25 cellular contexts compared by ENCODE assay signal in genomic region chr10:43728425-43728824, GRCh38.
"Had no signal": no experiment of that assay in that cellular context is flagged by ENCODE, and none has a peak within 500 bp of the region (broad histone marks: within the 10 kb centered on the region; RNA-seq: fewer than 3 reads in every experiment).

No MANE protein-coding gene starts in this region.

- H3K36me3 Mint-ChIP-seq: stimulated activated effector memory CD8-positive, alpha-beta T cell treated with anti-CD3 and anti-CD28 coated beads, Interleukin-12 subunit alpha, Interleukin-12 subunit beta, amount 100 ng/mL, for 72 hours; type B pancreatic cell had no signal

- FAIRE-seq: endothelial cell of umbilical vein, frontal cortex, keratinocyte had no signal

- H3K27ac ChIP-seq: colonic mucosa, esophagus squamous epithelium, lower lobe of right lung, prostate gland, right atrium auricular region, stomach, tibial artery had no signal

- DNase-seq: colonic mucosa; effector CD8-positive, alpha-beta T cell; esophagus squamous epithelium; hypothalamus; immature natural killer cell; left ventricle myocardium superior; lower lobe of right lung; naive thymus-derived CD8-positive, alpha-beta T cell; nephron progenitor cell; nucleus accumbens; stimulated activated CD4-positive, alpha-beta T cell treated with anti-CD3 and anti-CD28 coated beads, Interleukin-2, amount 100 ng/mL, for 24 hours; stimulated activated CD4-positive, alpha-beta T cell treated with anti-CD3 and anti-CD28 coated beads, Interleukin-4, amount 100 ng/mL, for 24 hours; stimulated activated naive CD4-positive, alpha-beta T cell treated with Interleukin-2 at 50 U/mL for 16 hours; stomach; tibial artery had no signal

- H3K4me2 ChIP-seq: smooth muscle cell had no signal

- H3K4me3 ChIP-seq: colonic mucosa, esophagus squamous epithelium, lower lobe of right lung, prostate gland, right atrium auricular region, smooth muscle cell, stomach, tibial artery had no signal

- ATAC-seq: left ventricle myocardium superior; lower lobe of right lung; naive thymus-derived CD8-positive, alpha-beta T cell; sciatic nerve; stimulated activated effector memory CD8-positive, alpha-beta T cell treated with anti-CD3 and anti-CD28 coated beads, Interleukin-12 subunit alpha, Interleukin-12 subunit beta, amount 100 ng/mL, for 72 hours had no signal

- H3K27ac Mint-ChIP-seq: dendritic cell treated with granulocyte-macrophage colony-stimulating factor and Interleukin-4, amounts not matched to agents 40 ng/mL and 50 ng/mL, for 4 days; naive thymus-derived CD8-positive, alpha-beta T cell; nephron progenitor cell; stimulated activated effector memory CD8-positive, alpha-beta T cell treated with anti-CD3 and anti-CD28 coated beads, Interleukin-12 subunit alpha, Interleukin-12 subunit beta, amount 100 ng/mL, for 72 hours; type B pancreatic cell had no signal

- H3K4me1 ChIP-seq: colonic mucosa, esophagus squamous epithelium, lower lobe of right lung, prostate gland, right atrium auricular region, stomach, tibial artery had no signal

- H3K4me3 Mint-ChIP-seq: dendritic cell treated with granulocyte-macrophage colony-stimulating factor and Interleukin-4, amounts not matched to agents 40 ng/mL and 50 ng/mL, for 4 days; immature natural killer cell; naive thymus-derived CD8-positive, alpha-beta T cell; nephron progenitor cell; stimulated activated effector memory CD8-positive, alpha-beta T cell treated with anti-CD3 and anti-CD28 coated beads, Interleukin-12 subunit alpha, Interleukin-12 subunit beta, amount 100 ng/mL, for 72 hours; type B pancreatic cell had no signal

- H3K27me3 Mint-ChIP-seq: type B pancreatic cell had no signal

- H3K9me3 ChIP-seq: colonic mucosa, prostate gland had no signal

- H3K27me3 ChIP-seq: colonic mucosa, esophagus squamous epithelium, right atrium auricular region, stomach, tibial artery had no signal

- H3K36me3 ChIP-seq: colonic mucosa, esophagus squamous epithelium, lower lobe of right lung, prostate gland, right atrium auricular region, stomach, tibial artery had no signal

- H3K4me1 Mint-ChIP-seq: immature natural killer cell; naive thymus-derived CD8-positive, alpha-beta T cell; nephron progenitor cell; stimulated activated effector memory CD8-positive, alpha-beta T cell treated with anti-CD3 and anti-CD28 coated beads, Interleukin-12 subunit alpha, Interleukin-12 subunit beta, amount 100 ng/mL, for 72 hours had no signal
